16 cellular contexts compared by ENCODE assay signal in the genomic region with DNA sequence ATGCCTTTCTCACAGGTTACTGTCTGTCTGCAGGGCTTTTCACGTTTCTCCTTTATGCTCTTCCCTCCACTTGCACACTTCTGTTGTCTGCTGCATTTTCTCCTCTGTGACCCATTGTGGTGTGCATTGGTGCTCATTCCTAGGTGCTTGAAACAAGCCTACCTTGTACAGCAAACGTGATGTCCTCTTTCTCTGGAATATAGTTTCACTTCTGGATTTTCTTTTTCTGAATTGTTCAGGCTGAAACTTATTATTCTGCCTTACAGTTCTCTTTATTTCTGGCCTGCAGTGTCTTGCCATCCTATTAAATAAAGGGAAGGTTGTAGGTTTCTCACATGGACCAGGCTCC.
"Had no signal": no experiment of that assay in that cellular context is flagged by ENCODE, and none has a peak within 500 bp of the region (broad histone marks: within the 10 kb centered on the region; RNA-seq: fewer than 3 reads in every experiment).

No MANE protein-coding gene starts in this region.

- H2AFZ ChIP-seq: parathyroid adenoma had no signal

- H3K9me3 ChIP-seq: adrenal gland, heart right ventricle, transverse colon had no signal

- H3K4me3 ChIP-seq: adrenal gland, heart right ventricle, transverse colon had no signal

- ATAC-seq: activated CD4-positive, alpha-beta T cell treated with anti-CD3 and anti-CD28 coated beads for 36 hours; heart right ventricle had no signal

- H3K4me3 Mint-ChIP-seq: activated CD4-positive, alpha-beta memory T cell treated with anti-CD3 and anti-CD28 coated beads, Interleukin-2, amount 10 ng/mL, durations not matched to agents 7 days and 5 days; activated CD4-positive, alpha-beta T cell treated with anti-CD3 and anti-CD28 coated beads for 36 hours; activated T-helper 1 cell treated with anti-CD3 and anti-CD28 coated beads, Interleukin-12 subunit alpha, Interleukin-12 subunit beta, Interleukin-2, Interleukin-4 antibody, amounts not matched to agents 30 ng/mL and 10 ng/mL and 1 ng/mL, durations not matched to agents 14 hours and 24 hours and 36 hours; neural crest cell had no signal

- H3K27me3 ChIP-seq: adrenal gland, heart right ventricle, transverse colon had no signal

- H3K4me1 ChIP-seq: parathyroid adenoma had no signal

- DNase-seq: activated CD4-positive, alpha-beta memory T cell treated with anti-CD3 and anti-CD28 coated beads, Interleukin-2, amount 10 ng/mL, durations not matched to agents 7 days and 5 days; activated CD4-positive, alpha-beta T cell treated with anti-CD3 and anti-CD28 coated beads for 36 hours; activated naive CD4-positive, alpha-beta T cell; adrenal gland; central memory CD4-positive, alpha-beta T cell; cortex of kidney; effector CD8-positive, alpha-beta T cell; heart right ventricle; small intestine; T-helper 9 cell; transverse colon had no signal

- FAIRE-seq: frontal cortex, islet of Langerhans, small intestine had no signal

- H3K9ac ChIP-seq: parathyroid adenoma had no signal

- H3K27ac Mint-ChIP-seq: activated CD4-positive, alpha-beta memory T cell treated with anti-CD3 and anti-CD28 coated beads, Interleukin-2, amount 10 ng/mL, durations not matched to agents 7 days and 5 days; activated CD4-positive, alpha-beta T cell treated with anti-CD3 and anti-CD28 coated beads for 36 hours; activated T-helper 1 cell treated with anti-CD3 and anti-CD28 coated beads, Interleukin-12 subunit alpha, Interleukin-12 subunit beta, Interleukin-2, Interleukin-4 antibody, amounts not matched to agents 30 ng/mL and 10 ng/mL and 1 ng/mL, durations not matched to agents 14 hours and 24 hours and 36 hours had no signal

- H3K27ac ChIP-seq: adrenal gland, heart right ventricle, parathyroid adenoma, transverse colon had no signal

- H3K9me3 Mint-ChIP-seq: activated CD4-positive, alpha-beta memory T cell treated with anti-CD3 and anti-CD28 coated beads, Interleukin-2, amount 10 ng/mL, durations not matched to agents 7 days and 5 days; activated T-helper 1 cell treated with anti-CD3 and anti-CD28 coated beads, Interleukin-12 subunit alpha, Interleukin-12 subunit beta, Interleukin-2, Interleukin-4 antibody, amounts not matched to agents 30 ng/mL and 10 ng/mL and 1 ng/mL, durations not matched to agents 14 hours and 24 hours and 36 hours; neural crest cell had no signal
